In the genomic region with DNA sequence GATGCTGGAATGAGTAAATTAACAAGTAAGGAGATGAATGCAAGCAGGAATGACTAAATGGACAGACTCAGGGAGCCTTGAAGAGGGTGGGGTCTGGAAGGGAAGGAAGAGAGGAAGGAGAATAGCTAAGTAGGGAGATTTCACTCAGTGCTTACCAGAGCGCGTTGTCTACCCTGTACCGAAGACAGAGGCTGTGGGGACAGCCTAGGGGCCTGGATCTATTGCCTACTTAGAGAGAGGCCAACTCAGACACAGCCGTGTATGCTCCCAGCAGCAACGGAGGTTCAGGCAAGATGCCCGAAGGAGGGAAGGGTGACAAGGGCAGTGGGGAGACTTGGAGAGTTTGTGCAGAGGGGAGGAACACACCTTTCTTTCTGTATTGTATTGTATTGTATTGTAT, we compare ENCODE assay signal across 20 cellular contexts. TPM values are rescaled to one million over a fixed set of nuclear protein-coding genes. Genes with fewer than 3 reads are reported as not detected.
A peak's percentile ranks its signal among the peaks of the same experiment; 100 is the strongest.
DNase-seq lines count a peak whose midpoint lies in the region; ATAC-seq and TF ChIP-seq lines count a peak whose summit lies in the region.
"Had no signal": no experiment of that assay in that cellular context is flagged by ENCODE, and none has a peak within 500 bp of the region (broad histone marks: within the 10 kb centered on the region; RNA-seq: fewer than 3 reads in every experiment).

A gene (plus strand): TSS at position 157 of the 400 bp plus-strand sequence. CDS start 1,791 bp downstream, outside the sequence.

- no peaks in the 10 kb centered on the region for H3K36me3 Mint-ChIP-seq in activated CD8-positive, alpha-beta memory T cell treated with anti-CD3 and anti-CD28 coated beads, Interleukin-2, amount 10 ng/mL, durations not matched to agents 7 days and 5 days
- H3K36me3 Mint-ChIP-seq: CD4-positive, CD25-positive, alpha-beta regulatory T cell had no signal

- intact Hi-C loops in left cardiac atrium (cut with DNase I), result no loop called here
- intact Hi-C loops in posterior vena cava (cut with DNase I), result no loop called here

- H3K27ac Mint-ChIP-seq in activated CD8-positive, alpha-beta memory T cell treated with anti-CD3 and anti-CD28 coated beads, Interleukin-2, amount 10 ng/mL, durations not matched to agents 7 days and 5 days, result no peak within 1 kb of the TSS
- H3K27ac Mint-ChIP-seq: activated CD4-positive, alpha-beta T cell treated with anti-CD3 and anti-CD28 coated beads, Interleukin-2, amount 10 ng/mL, durations not matched to agents 24 days and 14 days had no signal

- no peaks in the 10 kb centered on the region for H3K9me3 Mint-ChIP-seq in activated CD8-positive, alpha-beta memory T cell treated with anti-CD3 and anti-CD28 coated beads, Interleukin-2, amount 10 ng/mL, durations not matched to agents 7 days and 5 days (ENCODE audit: low read depth)
- H3K9me3 Mint-ChIP-seq: activated CD4-positive, alpha-beta T cell treated with anti-CD3 and anti-CD28 coated beads, Interleukin-2, amount 10 ng/mL, durations not matched to agents 24 days and 14 days had no signal

- TF ChIP-seq CTCF in GM13976 (IDR thresholded peaks at IDR 0.05; ENCODE audit: borderline replicate concordance, control extremely low read depth, extremely low read depth, insufficient read depth, missing control alignments), result no peak

- DNase-seq in activated CD8-positive, alpha-beta memory T cell treated with anti-CD3 and anti-CD28 coated beads, Interleukin-2, amount 10 ng/mL, durations not matched to agents 7 days and 5 days, result peak; percentile 27
- DNase-seq in activated CD8-positive, alpha-beta memory T cell treated with anti-CD3 and anti-CD28 coated beads for 24 hours, result no peak
- DNase-seq in left cardiac atrium (no peak), posterior vena cava (ENCODE audit: low spot score) (no peak), ureter (ENCODE audit: low spot score) (peak; percentile 28), OCI-M2 (lab: John Stamatoyannopoulos, UW; ENCODE audit: unreplicated experiment) (no peak), NCI-H1436 treated with DMSO at 0.1 percent for 48 hours (lab: John Stamatoyannopoulos, UW) (no peak), GM13976 (ENCODE audit: low spot score) (no peak)
- DNase-seq: activated CD4-positive, alpha-beta T cell treated with anti-CD3 and anti-CD28 coated beads, Interleukin-2, amount 10 ng/mL, durations not matched to agents 24 days and 14 days; activated T-cell treated with anti-CD3 and anti-CD28 coated beads, Interleukin-2, amount 50 U/mL, for 1 hour; CD4-positive, CD25-positive, alpha-beta regulatory T cell; foreskin keratinocyte; midbrain; NCI-H1930; NCI-H510A; nucleus accumbens; stimulated activated naive CD4-positive, alpha-beta T cell treated with Interleukin-2 at 50 U/mL for 16 hours had no signal

- ATAC-seq in activated CD8-positive, alpha-beta memory T cell treated with anti-CD3 and anti-CD28 coated beads, Interleukin-2, amount 10 ng/mL, durations not matched to agents 7 days and 5 days, result no peak
- peak in 1 of 2 donors; percentile 63 for ATAC-seq in left cardiac atrium
- ATAC-seq: foreskin keratinocyte had no signal

- CTCF ChIA-PET in activated CD8-positive, alpha-beta memory T cell treated with anti-CD3 and anti-CD28 coated beads, Interleukin-2, amount 10 ng/mL, durations not matched to agents 7 days and 5 days (lab: Charles Lee), result interaction anchor here (1.5 kb wide), 1 partner anchor 22 kb away, joined by 5 read pairs; no protein-coding TSS in a partner anchor

- H3K27me3 Mint-ChIP-seq in activated CD8-positive, alpha-beta memory T cell treated with anti-CD3 and anti-CD28 coated beads, Interleukin-2, amount 10 ng/mL, durations not matched to agents 7 days and 5 days, result peaks cover 49% of the 10 kb centered on the region

- peaks cover 22% of the 10 kb centered on the region for H3K4me1 Mint-ChIP-seq in activated CD8-positive, alpha-beta memory T cell treated with anti-CD3 and anti-CD28 coated beads, Interleukin-2, amount 10 ng/mL, durations not matched to agents 7 days and 5 days

- no peak within 1 kb of the TSS for H3K4me3 Mint-ChIP-seq in activated CD8-positive, alpha-beta memory T cell treated with anti-CD3 and anti-CD28 coated beads, Interleukin-2, amount 10 ng/mL, durations not matched to agents 7 days and 5 days
- H3K4me3 Mint-ChIP-seq: activated CD4-positive, alpha-beta T cell treated with anti-CD3 and anti-CD28 coated beads, Interleukin-2, amount 10 ng/mL, durations not matched to agents 24 days and 14 days had no signal

- in situ Hi-C loops in GM13976 (cut with MboI; ENCODE audit: low sequenced_read_pairs, unreplicated experiment), result no loop called here

RNA-seq across cellular contexts. Expression of the gene that starts here (rescaled TPM):
- total RNA-seq in activated CD8-positive, alpha-beta memory T cell treated with anti-CD3 and anti-CD28 coated beads, Interleukin-2, amount 10 ng/mL, durations not matched to agents 7 days and 5 days, result not detected
- 10 to 100 TPM; 24.0 to 57.0 TPM for total RNA-seq in left cardiac atrium
- total RNA-seq in posterior vena cava, result 10 to 100 TPM; 16.2 to 66.4 TPM
- total RNA-seq in ureter, result 4.5 TPM
- total RNA-seq: activated CD4-positive, alpha-beta T cell treated with anti-CD3 and anti-CD28 coated beads, Interleukin-2, amount 10 ng/mL, durations not matched to agents 24 days and 14 days; CD4-positive, CD25-positive, alpha-beta regulatory T cell; Daoy; foreskin keratinocyte; HT1080; M059J had no signal

Comparison
In these comparisons a context has a peak if more than half of its experiments do, and no peak if none do; other contexts are left out.
1. Peak in DNase-seq in activated CD8-positive, alpha-beta memory T cell treated with anti-CD3 and anti-CD28 coated beads, Interleukin-2, amount 10 ng/mL, durations not matched to agents 7 days and 5 days; RNA of the gene not detected or under 1 TPM.